9 cellular contexts compared by ENCODE assay signal in the genomic region with DNA sequence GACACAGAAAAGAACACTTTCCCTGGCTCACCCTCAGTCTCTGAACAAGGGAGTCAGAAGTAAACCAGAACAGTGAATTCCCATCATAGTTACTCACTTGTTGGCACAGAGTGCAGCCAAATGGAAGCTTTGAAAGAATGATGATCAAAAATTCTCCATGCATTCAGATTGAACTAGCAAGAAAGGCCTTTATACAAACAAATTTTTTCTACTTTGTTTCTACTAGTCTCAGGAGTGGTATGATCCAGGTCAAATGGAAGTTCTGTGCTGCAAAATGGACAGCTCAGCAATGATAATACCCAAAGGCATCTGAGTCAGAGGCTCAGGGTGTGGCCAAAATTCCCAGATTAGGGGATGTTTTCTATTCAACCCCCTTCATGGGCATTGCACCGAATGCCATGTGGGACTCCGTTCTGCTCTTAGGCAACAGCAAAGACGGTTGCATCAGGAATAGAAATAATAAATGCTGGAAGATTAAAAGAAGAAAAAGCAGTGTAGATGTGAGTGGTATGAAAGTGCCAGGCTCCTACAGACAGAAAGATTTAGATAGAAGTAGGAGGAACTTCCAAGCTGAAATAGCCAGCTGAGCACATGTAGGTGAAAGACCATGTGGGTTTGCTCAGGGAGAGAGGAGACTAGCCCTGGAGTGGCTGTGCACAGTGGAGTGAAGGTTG. TPM values are rescaled to one million over a fixed set of nuclear protein-coding genes. Genes with fewer than 3 reads are reported as not detected.
DNase-seq lines count a peak whose midpoint lies in the region; ATAC-seq and TF ChIP-seq lines count a peak whose summit lies in the region.
"Had no signal": no experiment of that assay in that cellular context is flagged by ENCODE, and none has a peak within 500 bp of the region (broad histone marks: within the 10 kb centered on the region; RNA-seq: fewer than 3 reads in every experiment).

No MANE protein-coding gene starts in this region.

- H3K4me3 ChIP-seq in choroid plexus epithelial cell (ENCODE audit: low read depth, low read length) (no peak overlapping the region), lower lobe of right lung (no peak overlapping the region), transverse colon (no peak overlapping the region)

- DNase-seq in HS-5 (ENCODE audit: low read depth) (peak; percentile 93), choroid plexus epithelial cell (ENCODE audit: low read depth) (peak; percentile 88), lower lobe of right lung (no peak), transverse colon (no peak), mesenteric fat pad (ENCODE audit: low spot score) (no peak), NCI-H1092 (lab: John Stamatoyannopoulos, UW) (no peak), SIG-M5 treated with dmso at 0.1 percent for 504 hours (lab: John Stamatoyannopoulos, UW; ENCODE audit: unreplicated experiment) (no peak)
- no peak for DNase-seq in activated CD4-positive, CD25-positive, alpha-beta regulatory T cell treated with anti-CD3 and anti-CD28 coated beads, Interleukin-2, amount 50 U/mL, for 72 hours

- ATAC-seq in lower lobe of right lung: peak; percentile 36 to 37
- ATAC-seq: activated T-helper 17 cell treated with anti-CD3 and anti-CD28 coated beads, Interleukin-2, amount 50 U/mL, for 72 hours had no signal

- H3K36me3 ChIP-seq in lower lobe of right lung (no peaks in the 10 kb centered on the region), transverse colon (no peaks in the 10 kb centered on the region)

- H3K27me3 ChIP-seq in lower lobe of right lung (ENCODE audit: low read depth) (no peaks in the 10 kb centered on the region), transverse colon (no peaks in the 10 kb centered on the region)

- H3K27ac ChIP-seq in lower lobe of right lung (peak overlapping the region; percentile 32), transverse colon (peak overlapping the region; percentile 62 to 83 (median 70))

- no peak for TF ChIP-seq EP300 in transverse colon (IDR thresholded peaks at IDR 0.05; ENCODE audit: low read depth)

- TF ChIP-seq POLR2A in transverse colon (IDR thresholded peaks at IDR 0.05): no peak

- intact Hi-C loops in lower lobe of right lung (cut with DNase I): no loop called here
- intact Hi-C loops in transverse colon (cut with DNase I; ENCODE audit: low total_unique reads): loop anchor here (10.0 kb wide), 1 partner anchor 108 kb away; no protein-coding TSS in a partner anchor

- H3K9me3 ChIP-seq in lower lobe of right lung: no peaks in the 10 kb centered on the region
- no peaks in the 10 kb centered on the region for H3K9me3 ChIP-seq in transverse colon

- no peak for TF ChIP-seq CTCF in choroid plexus epithelial cell (conservative IDR thresholded peaks at IDR 0.05; ENCODE audit: low read depth, low read length)
- TF ChIP-seq CTCF in lower lobe of right lung (IDR thresholded peaks at IDR 0.05): no peak
- TF ChIP-seq CTCF in transverse colon (IDR thresholded peaks at IDR 0.05): no peak

- WGBS in transverse colon (ENCODE audit: low coverage in 1 of 2), 2 donors: 78 to 100% methylated on average over 3 of the region's 3 CpGs

- in situ Hi-C loops in transverse colon (cut with MboI; ENCODE audit: low pct_ligation_motif_present in 1 of 4, low pct_unique_long_range_greater_than_20kb in 1 of 4, low sequenced_read_pairs in 3 of 4): loop anchor here in 1 of 4 donors (10.0 kb wide), 1 partner anchor 128 kb away; no protein-coding TSS in a partner anchor

- H3K4me1 ChIP-seq in lower lobe of right lung (peaks cover 9% of the 10 kb centered on the region), transverse colon (peaks cover 11 to 37% (median 19%) of the 10 kb centered on the region in 4 donors)

RNA-seq across cellular contexts. Expression of a gene that starts 24.0 kb away (rescaled TPM):
- 2.3 TPM for total RNA-seq in lower lobe of right lung
- total RNA-seq in transverse colon: 100 to 1,000 TPM in 1 of 4 donors, 1 to 10 TPM in 3; 1.5 to 102 (median 3.9) TPM
- 4.0 TPM for total RNA-seq in mesenteric fat pad
- total RNA-seq: activated T-helper 17 cell treated with anti-CD3 and anti-CD28 coated beads, Interleukin-2, amount 50 U/mL, for 72 hours had no signal

RNA-seq across cellular contexts. Expression of a gene that starts 29.5 kb away (rescaled TPM):
- total RNA-seq in lower lobe of right lung: 9.4 TPM
- total RNA-seq in transverse colon: 1 to 10 TPM in 3 of 4 donors, under 1 TPM in 1; 0.37 to 7.2 (median 3.1) TPM
- 71.3 TPM for total RNA-seq in mesenteric fat pad
- total RNA-seq: activated T-helper 17 cell treated with anti-CD3 and anti-CD28 coated beads, Interleukin-2, amount 50 U/mL, for 72 hours had no signal

Comparison
In these comparisons a context has a peak if more than half of its experiments do, and no peak if none do; other contexts are left out.
1. DNase-seq: peak in HS-5 (single experiment) and choroid plexus epithelial cell (single experiment); none in lower lobe of right lung (single experiment), transverse colon (single experiment), mesenteric fat pad (single experiment), NCI-H1092 (single experiment), SIG-M5 treated with dmso at 0.1 percent for 504 hours (single experiment) and activated CD4-positive, CD25-positive, alpha-beta regulatory T cell treated with anti-CD3 and anti-CD28 coated beads, Interleukin-2, amount 50 U/mL, for 72 hours (single experiment).